ENCODE assay signal across 1 cellular context in the genomic region with DNA sequence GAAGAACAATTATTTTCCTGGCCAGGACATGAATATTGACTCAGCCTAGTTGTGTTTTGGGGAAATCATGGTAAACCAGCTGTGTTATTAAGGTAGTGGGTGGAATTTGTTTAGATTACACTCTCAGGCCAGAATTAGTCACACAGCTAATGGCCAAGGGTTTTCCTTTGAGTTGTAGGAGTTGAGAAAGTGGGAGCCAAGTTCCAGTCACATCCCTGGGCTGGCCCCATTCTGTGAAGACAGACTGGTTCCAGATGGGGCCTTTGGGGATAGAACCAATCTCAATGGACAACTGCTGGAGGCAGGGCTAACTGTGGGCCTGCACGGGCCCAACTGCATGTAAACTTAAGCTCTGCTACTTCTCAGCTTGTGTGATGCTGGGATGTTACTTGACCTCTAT.
TF ChIP-seq lines count a peak whose summit lies in the region.

No MANE protein-coding gene starts in this region.

TF ChIP-seq in K562, 482 proteins besides CTCF, POLR2A, EP300 and RAD21:
- no peak for TF ChIP-seq ZNF184 (CRISPR knock-in tag; IDR thresholded peaks at IDR 0.05)
- TF ChIP-seq KLF10 (CRISPR knock-in tag; IDR thresholded peaks at IDR 0.05), result no peak
- TF ChIP-seq MCM7 (IDR thresholded peaks at IDR 0.05), result no peak
- TF ChIP-seq U2AF2 (optimal IDR thresholded peaks at IDR 0.05; ENCODE audit: low read depth, low read length), result no peak
- TF ChIP-seq GATAD2B (IDR thresholded peaks at IDR 0.05; ENCODE audit: borderline replicate concordance), result no peak
- TF ChIP-seq BCL6 (CRISPR knock-in tag; IDR thresholded peaks at IDR 0.05), result no peak
- no peak for TF ChIP-seq GABPB1 (CRISPR knock-in tag; IDR thresholded peaks at IDR 0.05)
